Comparison of ENCODE assay signal across 9 cellular contexts in genomic region chr7:131329176-131329570, GRCh38. TPM values are rescaled to one million over a fixed set of nuclear protein-coding genes. Genes with fewer than 3 reads are reported as not detected.
DNase-seq lines count a peak whose midpoint lies in the region; ATAC-seq and TF ChIP-seq lines count a peak whose summit lies in the region.
"Had no signal": no experiment of that assay in that cellular context is flagged by ENCODE, and none has a peak within 500 bp of the region (broad histone marks: within the 10 kb centered on the region; RNA-seq: fewer than 3 reads in every experiment).

No MANE protein-coding gene starts in this region.

- no peak for ATAC-seq in activated CD4-positive, CD25-positive, alpha-beta regulatory T cell treated with anti-CD3 and anti-CD28 coated beads, Interleukin-2, amount 50 U/mL, for 24 hours
- no peak for ATAC-seq in HG03025 (IDR thresholded peaks at IDR 0.05; ENCODE audit: low FRiP score, unreplicated experiment)

- H4K20me1 ChIP-seq in BLaER1 treated with 17β-estradiol and CSF1 and Interleukin-3, amounts not matched to agents 10 nM and 100 nM = peaks cover 11 to 48% (median 32%) of the 10 kb centered on the region in 11 experiments; a peak in 17 of 22 replicates

- peaks cover 36% of the 10 kb centered on the region for H3K36me3 Mint-ChIP-seq in nephron progenitor cell (ENCODE audit: low read depth)

- peak overlapping the region; percentile 96 to 100 (median 99) for H3K9ac ChIP-seq in BLaER1 treated with 17β-estradiol and CSF1 and Interleukin-3, amounts not matched to agents 10 nM and 100 nM

- peaks cover 45% of the 10 kb centered on the region for H3K4me1 Mint-ChIP-seq in nephron progenitor cell

- peaks cover 15 to 28% (median 17%) of the 10 kb centered on the region in 11 experiments; a peak in 21 of 22 replicates for H3K36me3 ChIP-seq in BLaER1 treated with 17β-estradiol and CSF1 and Interleukin-3, amounts not matched to agents 10 nM and 100 nM
- H3K36me3 ChIP-seq in effector memory CD4-positive, alpha-beta T cell (ENCODE audit: control insufficient read depth, insufficient read depth, low read length) = no peaks in the 10 kb centered on the region

- H3K27me3 Mint-ChIP-seq in nephron progenitor cell (ENCODE audit: low read depth, poor library complexity) = no peaks in the 10 kb centered on the region

- H3K4me3 Mint-ChIP-seq in nephron progenitor cell = peak overlapping the region; percentile 97

- H3K4me1 ChIP-seq in BLaER1 treated with 17β-estradiol and CSF1 and Interleukin-3, amounts not matched to agents 10 nM and 100 nM = peaks cover 22 to 43% (median 27%) of the 10 kb centered on the region in 10 experiments
- peaks cover 7% of the 10 kb centered on the region for H3K4me1 ChIP-seq in effector memory CD4-positive, alpha-beta T cell (ENCODE audit: control insufficient read depth, insufficient read depth, low read length, poor library complexity, severe bottlenecking)

- H3K9me3 ChIP-seq in BLaER1 treated with 17β-estradiol and CSF1 and Interleukin-3, amounts not matched to agents 10 nM and 100 nM (replicated peaks in 1 of 11) = peaks cover 14 to 20% (median 17%) of the 10 kb centered on the region in 11 experiments; a peak in 21 of 22 replicates
- no peaks in the 10 kb centered on the region for H3K9me3 ChIP-seq in effector memory CD4-positive, alpha-beta T cell (ENCODE audit: control insufficient read depth, low read length)

- TF ChIP-seq CTCF in nephron progenitor cell (IDR thresholded peaks at IDR 0.05) = no peak

- DNase-seq in M059J (ENCODE audit: low read depth) (peak; percentile 30), nephron progenitor cell (no peak), H4 (ENCODE audit: low spot score) (no peak), NCI-H1694 (lab: John Stamatoyannopoulos, UW) (no peak)
- no peak for DNase-seq in effector memory CD4-positive, alpha-beta T cell
- DNase-seq: stimulated activated CD4-positive, alpha-beta T cell treated with anti-CD3 and anti-CD28 coated beads, Interleukin-12 subunit alpha, Interleukin-12 subunit beta, amount 100 ng/mL, for 4 hours had no signal

- peak overlapping the region; percentile 26 for H3K27ac Mint-ChIP-seq in nephron progenitor cell

- no peaks in the 10 kb centered on the region for H3K27me3 ChIP-seq in BLaER1 treated with 17β-estradiol and CSF1 and Interleukin-3, amounts not matched to agents 10 nM and 100 nM
- no peaks in the 10 kb centered on the region for H3K27me3 ChIP-seq in effector memory CD4-positive, alpha-beta T cell (replicated peaks; ENCODE audit: control insufficient read depth, insufficient read depth, low read length, poor library complexity, severe bottlenecking)

- H3K9me3 Mint-ChIP-seq in nephron progenitor cell = peaks cover 24% of the 10 kb centered on the region

- H3K4me2 ChIP-seq in BLaER1 treated with 17β-estradiol and CSF1 and Interleukin-3, amounts not matched to agents 10 nM and 100 nM = peak overlapping the region; percentile 79 to 96 (median 91)

- peak overlapping the region; percentile 77 to 98 (median 96) for H3K4me3 ChIP-seq in BLaER1 treated with 17β-estradiol and CSF1 and Interleukin-3, amounts not matched to agents 10 nM and 100 nM
- H3K4me3 ChIP-seq in effector memory CD4-positive, alpha-beta T cell (ENCODE audit: insufficient read depth, low read depth, low read length, poor library complexity, severe bottlenecking) = peak overlapping the region; percentile 12

- peak overlapping the region in 10 of 11 experiments; percentile 96 to 100 (median 99); a peak in 19 of 22 replicates for H3K27ac ChIP-seq in BLaER1 treated with 17β-estradiol and CSF1 and Interleukin-3, amounts not matched to agents 10 nM and 100 nM
- H3K27ac ChIP-seq in effector memory CD4-positive, alpha-beta T cell (ENCODE audit: insufficient read depth, low read length, poor library complexity, severe bottlenecking) = no peak overlapping the region

RNA-seq across cellular contexts. Expression of gene MKLN1, which starts 1.5 kb away (rescaled TPM):
- total RNA-seq in M059J (2014; rRNA removed; shearing (Covaris generic)) = 26.5 and 32.0 TPM in 2 replicates
- total RNA-seq in H4 (2014; rRNA removed; shearing (Covaris generic)) = 17.0 and 25.1 TPM in 2 replicates
